8 cellular contexts compared by ENCODE assay signal in the genomic region with DNA sequence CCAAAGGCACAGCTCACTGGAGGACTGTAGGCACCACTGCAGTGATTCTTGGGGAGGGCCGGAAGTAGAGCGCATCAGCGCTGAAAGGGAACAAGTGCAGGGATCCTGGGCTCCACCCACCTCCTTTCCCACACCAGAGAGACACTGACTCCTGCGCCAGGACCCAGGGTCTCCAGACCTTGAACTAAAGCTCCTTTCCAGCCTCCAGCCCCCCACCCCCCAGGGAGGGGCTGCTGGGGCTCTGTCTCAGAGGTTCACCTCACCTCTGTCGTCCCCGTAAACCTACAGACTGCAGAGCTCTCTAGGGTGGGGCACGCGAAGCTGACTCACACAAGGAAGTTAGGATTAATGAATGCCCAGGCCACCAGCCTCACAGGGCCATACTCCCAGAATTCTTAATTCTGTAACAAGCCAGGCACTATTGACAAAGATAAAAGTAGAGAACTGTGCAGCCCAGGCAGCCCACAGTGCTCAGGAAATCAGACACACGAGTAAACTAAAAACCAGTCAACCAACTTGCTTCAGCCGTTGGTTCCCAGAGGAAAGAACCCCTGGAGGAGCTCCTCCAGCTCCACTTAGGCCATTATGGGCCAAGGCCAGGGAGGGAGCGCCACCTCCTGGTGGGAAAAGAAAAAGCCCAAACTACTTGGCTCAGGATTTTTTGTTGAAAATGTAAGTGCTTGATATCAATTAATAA. TPM values are rescaled to one million over a fixed set of nuclear protein-coding genes. Genes with fewer than 3 reads are reported as not detected.
DNase-seq lines count a peak whose midpoint lies in the region; ATAC-seq, FAIRE-seq and TF ChIP-seq lines count a peak whose summit lies in the region.

No MANE protein-coding gene starts in this region.

- H3K4me2 ChIP-seq in endothelial cell of umbilical vein (ENCODE audit: insufficient read depth, low read length): peak overlapping the region; percentile 10

- no peaks in the 10 kb centered on the region for H3K79me2 ChIP-seq in endothelial cell of umbilical vein (ENCODE audit: control insufficient read depth, insufficient read depth, low read length)

- H4K20me1 ChIP-seq in endothelial cell of umbilical vein (replicated peaks; ENCODE audit: control insufficient read depth, extremely low read depth, insufficient read depth, low read length): no peaks in the 10 kb centered on the region

- H3K9me1 ChIP-seq in endothelial cell of umbilical vein (replicated peaks; ENCODE audit: control insufficient read depth, extremely low read depth, insufficient read depth, low read length): no peaks in the 10 kb centered on the region

- H3K4me1 ChIP-seq in BE2C (no peaks in the 10 kb centered on the region), endothelial cell of umbilical vein (ENCODE audit: control insufficient read depth, extremely low read depth, insufficient read depth, low read length) (peaks cover 5% of the 10 kb centered on the region), mucosa of descending colon (ENCODE audit: low read depth) (peaks cover 27% of the 10 kb centered on the region)

- peak; percentile 89 for ATAC-seq in mucosa of descending colon
- ATAC-seq in GM18861 (IDR thresholded peaks at IDR 0.05; ENCODE audit: unreplicated experiment): no peak

- intact Hi-C loops in endothelial cell of umbilical vein (cut with micrococcal nuclease): loop anchor here (1.0 to 5.0 kb wide), 10 partner anchors 44 to 611 kb away; a partner anchor contains a TSS
- intact Hi-C loops in mucosa of descending colon (cut with DNase I, micrococcal nuclease): loop anchor here in 1 of 2 donors (2.0 kb wide), 1 partner anchor 350 kb away; no protein-coding TSS in a partner anchor

- H3K9ac ChIP-seq in endothelial cell of umbilical vein (replicated peaks; ENCODE audit: extremely low read depth, insufficient read depth, low read length): no peak overlapping the region

- H3K36me3 ChIP-seq in BE2C: no peaks in the 10 kb centered on the region
- no peaks in the 10 kb centered on the region for H3K36me3 ChIP-seq in H7 (replicated peaks; ENCODE audit: control insufficient read depth, insufficient read depth, low read length)
- H3K36me3 ChIP-seq in endothelial cell of umbilical vein (ENCODE audit: control insufficient read depth in 2 of 2, extremely low read depth in 1 of 2, insufficient read depth in 2 of 2, low read length in 2 of 2): no peaks in the 10 kb centered on the region
- no peaks in the 10 kb centered on the region for H3K36me3 ChIP-seq in mucosa of descending colon (ENCODE audit: low read depth)

- H3K27me3 ChIP-seq in BE2C (no peaks in the 10 kb centered on the region), H7 (ENCODE audit: control insufficient read depth, insufficient read depth, low read length) (no peaks in the 10 kb centered on the region), endothelial cell of umbilical vein (ENCODE audit: control insufficient read depth in 2 of 2, insufficient read depth in 2 of 2, low read length in 2 of 2) (no peaks in the 10 kb centered on the region)

- peak overlapping the region; percentile 19 for H3K27ac ChIP-seq in endothelial cell of umbilical vein (ENCODE audit: insufficient read depth, low read depth, low read length)

- TF ChIP-seq CTCF in BE2C (IDR thresholded peaks at IDR 0.05; ENCODE audit: low read depth, low read length) (peak; percentile 78), endothelial cell of umbilical vein (IDR thresholded peaks at IDR 0.05; ENCODE audit: extremely low read depth in 1 of 2, insufficient read depth in 1 of 2, low read depth in 1 of 2, low read length in 2 of 2) (peak; percentile 83 to 86), mucosa of descending colon (IDR thresholded peaks at IDR 0.05) (peak; percentile 81)

- peak overlapping the region; percentile 94 for H2AFZ ChIP-seq in endothelial cell of umbilical vein (ENCODE audit: low read depth, low read length)

- H3K4me3 ChIP-seq in BE2C (ENCODE audit: low read depth, low read length) (no peak overlapping the region), H7 (ENCODE audit: insufficient read depth, low read depth, low read length) (no peak overlapping the region), endothelial cell of umbilical vein (replicated peaks in 1 of 3; ENCODE audit: insufficient read depth in 1 of 3, low read depth in 1 of 3, low read length in 3 of 3) (no peak overlapping the region), mucosa of descending colon (no peak overlapping the region)

- DNase-seq in BE2C: peak; percentile 60
- peak; percentile 89 for DNase-seq in H7
- DNase-seq in NCI-H774 (lab: John Stamatoyannopoulos, UW): peak; percentile 34
- DNase-seq in activated CD8-positive, alpha-beta memory T cell treated with anti-CD3 and anti-CD28 coated beads for 48 hours (ENCODE audit: low read depth in 2 of 3, low spot score in 2 of 3): peak; percentile 13 to 44 (median 26)
- DNase-seq in endothelial cell of umbilical vein (ENCODE audit: low read depth, low spot score): peak; percentile 77
- peak; percentile 74 to 83 (median 77) for DNase-seq in mucosa of descending colon
- peak; percentile 8 to 16 for DNase-seq in stimulated activated CD8-positive, alpha-beta memory T cell treated with anti-CD3 and anti-CD28 coated beads, Interleukin-7, amount 100 ng/mL, for 4 hours (ENCODE audit: low read depth in 2 of 2)

- POLR2A ChIA-PET in endothelial cell of umbilical vein (lab: Charles Lee): interaction anchor here (1.4 to 1.9 kb wide), 2 partner anchors 11 to 45 kb away, joined by 3 to 4 read pairs; no protein-coding TSS in a partner anchor

- CTCF ChIA-PET in endothelial cell of umbilical vein (lab: Charles Lee): interaction anchor here (0.6 to 10.5 kb wide), 69 partner anchors 9 to 1183 kb away, joined by 3 to 452 read pairs (median 5); a partner anchor contains a TSS

- dilution Hi-C loops in endothelial cell of umbilical vein (cut with MboI; ENCODE audit: extremely low pct_ligation_motif_present, low sequenced_read_pairs): loop anchor here (25.0 kb wide), 1 partner anchor 346 kb away; no protein-coding TSS in a partner anchor

- peak; percentile 89 for FAIRE-seq in endothelial cell of umbilical vein (lab: Jason Lieb, UNC)

- no peak for TF ChIP-seq POLR2A in endothelial cell of umbilical vein (IDR thresholded peaks at IDR 0.05; ENCODE audit: low read depth, low read length)

- H3K9me3 ChIP-seq in BE2C (no peaks in the 10 kb centered on the region), endothelial cell of umbilical vein (replicated peaks; ENCODE audit: control insufficient read depth, insufficient read depth, low read length) (no peaks in the 10 kb centered on the region), mucosa of descending colon (no peaks in the 10 kb centered on the region)

- no TSS peak for BruUV-seq in endothelial cell of umbilical vein (replicated peaks; lab: Mats Ljungman, UMichigan)

TF ChIP-seq in endothelial cell of umbilical vein, 7 proteins besides CTCF, POLR2A, EP300 and RAD21:
- TF ChIP-seq FOS (IDR thresholded peaks at IDR 0.05; ENCODE audit: borderline replicate concordance, insufficient read depth, low read length): peak; percentile 41
- no peak for TF ChIP-seq POLR2AphosphoS5 (IDR thresholded peaks at IDR 0.05; ENCODE audit: insufficient read depth, low read depth, low read length)
- TF ChIP-seq GATA2 (IDR thresholded peaks at IDR 0.05; ENCODE audit: insufficient read depth, insufficient read length, low read depth, low read length): no peak
- no peak for TF ChIP-seq JUN (IDR thresholded peaks at IDR 0.05; ENCODE audit: borderline replicate concordance, insufficient read depth, insufficient read length, low read depth)
- TF ChIP-seq MYC (IDR thresholded peaks at IDR 0.05; ENCODE audit: low read depth, low read length): no peak

RNA-seq across cellular contexts. Expression of a gene that starts 45.1 kb away (rescaled TPM):
- 23.2 TPM for polyA plus RNA-seq in BE2C (2012; ENCODE audit: insufficient read depth, insufficient read length, low read depth)
- 112 and 123 TPM in 2 replicates for total RNA-seq in H7 (2014; rRNA removed; shearing (Covaris generic))
- total RNA-seq in endothelial cell of umbilical vein (44.4 and 44.9 TPM in 2 replicates), mucosa of descending colon (100 to 1,000 TPM; 148 to 332 (median 281) TPM)
- 14.6 and 18.6 TPM in 2 replicates for polyA plus RNA-seq in endothelial cell of umbilical vein
- 21.1 and 22.3 TPM in 2 replicates for polyA plus RNA-seq in endothelial cell of umbilical vein (2011; cell fraction: cytosol; rRNA removed)
- 14.8 and 15.8 TPM in 2 replicates for polyA plus RNA-seq in endothelial cell of umbilical vein (2011; cell fraction: nucleus; rRNA removed)
- 45.8 and 60.4 TPM in 2 replicates for polyA plus RNA-seq in endothelial cell of umbilical vein (2012)
- polyA minus RNA-seq in endothelial cell of umbilical vein: 22.2 and 25.6 TPM in 2 replicates
- polyA minus RNA-seq in endothelial cell of umbilical vein (2011; cell fraction: cytosol; rRNA and poly(A)+ RNA removed): 18.2 TPM
- polyA minus RNA-seq in endothelial cell of umbilical vein (2011; cell fraction: nucleus; rRNA and poly(A)+ RNA removed): 6.9 and 7.7 TPM in 2 replicates

Comparison
In these comparisons a context has a peak if more than half of its experiments do, and no peak if none do; other contexts are left out.
1. DNase-seq: peak in every context shown above with its lines; median percentile 89 in H7; 77 in endothelial cell of umbilical vein; 77 in mucosa of descending colon; 60 in BE2C; 34 in NCI-H774; 26 in activated CD8-positive, alpha-beta memory T cell treated with anti-CD3 and anti-CD28 coated beads for 48 hours; 12 in stimulated activated CD8-positive, alpha-beta memory T cell treated with anti-CD3 and anti-CD28 coated beads, Interleukin-7, amount 100 ng/mL, for 4 hours.